In the genomic region with DNA sequence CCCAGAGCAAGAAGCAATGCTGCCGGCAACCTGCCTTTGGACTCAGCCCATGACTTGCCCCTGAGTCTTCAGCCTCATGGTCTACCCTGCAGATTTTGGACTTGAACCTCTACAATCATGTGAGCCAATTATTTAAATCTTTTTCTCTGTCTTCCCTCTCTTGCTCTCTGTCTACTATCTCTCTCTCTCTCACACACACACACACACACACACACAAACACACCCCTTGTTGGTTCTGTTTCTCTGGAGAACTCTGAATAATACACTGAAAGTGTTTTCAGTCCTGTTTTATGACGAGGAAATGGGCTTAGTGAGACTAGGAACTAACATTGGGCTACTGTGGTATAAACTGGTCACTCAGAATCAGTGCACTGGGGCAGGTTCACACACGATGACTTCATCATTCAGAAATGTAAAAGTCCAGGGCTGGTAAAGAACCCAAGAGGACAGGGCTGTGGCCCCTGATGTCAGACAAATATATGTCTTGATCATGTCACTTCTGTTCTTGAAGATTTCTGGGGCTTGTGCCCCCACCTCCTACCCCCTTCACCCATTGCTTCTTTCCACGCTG, we compare ENCODE assay signal across 12 cellular contexts.
DNase-seq lines count a peak whose midpoint lies in the region; ATAC-seq and TF ChIP-seq lines count a peak whose summit lies in the region.
"Had no signal": no experiment of that assay in that cellular context is flagged by ENCODE, and none has a peak within 500 bp of the region (broad histone marks: within the 10 kb centered on the region; RNA-seq: fewer than 3 reads in every experiment).

No MANE protein-coding gene starts in this region.

- H3K9me3 ChIP-seq in breast epithelium (no peaks in the 10 kb centered on the region), ascending aorta (no peaks in the 10 kb centered on the region)
- H3K9me3 ChIP-seq: spleen had no signal

- H3K27me3 Mint-ChIP-seq in MCF 10A (ENCODE audit: insufficient read depth, unreplicated experiment), result no peaks in the 10 kb centered on the region
- peaks cover 19% of the 10 kb centered on the region for H3K27me3 Mint-ChIP-seq in activated T-cell treated with anti-CD3 and anti-CD28 coated beads, Interleukin-2, amount 50 U/mL, for 72 hours (ENCODE audit: low read depth)

- H3K4me1 Mint-ChIP-seq in MCF 10A (ENCODE audit: insufficient read depth, unreplicated experiment), result peaks cover 16% of the 10 kb centered on the region
- no peaks in the 10 kb centered on the region for H3K4me1 Mint-ChIP-seq in activated T-cell treated with anti-CD3 and anti-CD28 coated beads, Interleukin-2, amount 50 U/mL, for 72 hours (ENCODE audit: low read depth)

- no peak overlapping the region for H3K27ac ChIP-seq in breast epithelium
- H3K27ac ChIP-seq in ascending aorta, result peak overlapping the region; percentile 73 to 80
- H3K27ac ChIP-seq: spleen had no signal

- TF ChIP-seq POLR2A in breast epithelium (IDR thresholded peaks at IDR 0.05), result no peak

- H3K27me3 ChIP-seq in breast epithelium, result no peaks in the 10 kb centered on the region
- H3K27me3 ChIP-seq in ascending aorta, result no peaks in the 10 kb centered on the region
- H3K27me3 ChIP-seq: spleen had no signal

- CTCF ChIA-PET in MCF 10A (lab: Yijun Ruan, JAX), result no interaction called here

- BruUV-seq in MCF 10A (replicated peaks; lab: Mats Ljungman, UMichigan), result no TSS peak

- H3K4me3 Mint-ChIP-seq in MCF 10A (ENCODE audit: unreplicated experiment), result no peak overlapping the region
- no peak overlapping the region for H3K4me3 Mint-ChIP-seq in activated T-cell treated with anti-CD3 and anti-CD28 coated beads, Interleukin-2, amount 50 U/mL, for 72 hours

- intact Hi-C loops in MCF 10A (cut with micrococcal nuclease), result no loop called here
- intact Hi-C loops in breast epithelium (cut with DNase I; ENCODE audit: low total_unique reads), result no loop called here
- intact Hi-C loops in ascending aorta (cut with DNase I), result loop anchor here (2.0 kb wide), 1 partner anchor 33 kb away; no protein-coding TSS in a partner anchor
- intact Hi-C loops in left colon (cut with DNase I, micrococcal nuclease), result no loop called here

- no peak for TF ChIP-seq CTCF in MCF 10A (IDR thresholded peaks at IDR 0.05; ENCODE audit: unreplicated experiment)
- TF ChIP-seq CTCF in breast epithelium (IDR thresholded peaks at IDR 0.05), result no peak
- TF ChIP-seq CTCF in ascending aorta (IDR thresholded peaks at IDR 0.05), result no peak

- peak; percentile 73 for ATAC-seq in left colon
- no peak for ATAC-seq in activated T-cell treated with anti-CD3 and anti-CD28 coated beads, Interleukin-2, amount 50 U/mL, for 72 hours (replicated peaks in 1 of 2)

- H3K9me3 Mint-ChIP-seq in MCF 10A (ENCODE audit: unreplicated experiment), result no peaks in the 10 kb centered on the region
- H3K9me3 Mint-ChIP-seq in activated T-cell treated with anti-CD3 and anti-CD28 coated beads, Interleukin-2, amount 50 U/mL, for 72 hours, result no peaks in the 10 kb centered on the region

- peak overlapping the region; percentile 40 for H3K27ac Mint-ChIP-seq in MCF 10A (ENCODE audit: low read depth, unreplicated experiment)
- H3K27ac Mint-ChIP-seq in activated T-cell treated with anti-CD3 and anti-CD28 coated beads, Interleukin-2, amount 50 U/mL, for 72 hours, result no peak overlapping the region

- DNase-seq in MCF 10A (ENCODE audit: unreplicated experiment), result peak; percentile 48
- DNase-seq in breast epithelium (ENCODE audit: low spot score in 2 of 2), result no peak
- DNase-seq in ascending aorta (ENCODE audit: low spot score in 2 of 2), result no peak
- no peak for DNase-seq in left colon
- no peak for DNase-seq in activated T-cell treated with anti-CD3 and anti-CD28 coated beads, Interleukin-2, amount 50 U/mL, for 72 hours
- DNase-seq in NCI-H1694 (lab: John Stamatoyannopoulos, UW), result no peak
- DNase-seq in NCI-H2107 treated with DMSO at 0.1 percent for 48 hours (lab: John Stamatoyannopoulos, UW; ENCODE audit: unreplicated experiment), result no peak
- DNase-seq in HuH-7.5 (ENCODE audit: low spot score), result no peak
- DNase-seq: anterior cingulate cortex, KBM-7, NCI-H524, spleen had no signal

- POLR2A ChIA-PET in MCF 10A (lab: Yijun Ruan, JAX), result interaction anchor here (0.6 kb wide), 1 partner anchor 13 kb away, joined by 3 read pairs; no protein-coding TSS in a partner anchor

- H3K4me1 ChIP-seq in breast epithelium, result no peaks in the 10 kb centered on the region
- peaks cover 9 to 34% of the 10 kb centered on the region in 2 donors for H3K4me1 ChIP-seq in ascending aorta
- H3K4me1 ChIP-seq: spleen had no signal

- no peaks in the 10 kb centered on the region for H3K36me3 Mint-ChIP-seq in MCF 10A (ENCODE audit: insufficient read depth, unreplicated experiment)
- H3K36me3 Mint-ChIP-seq in activated T-cell treated with anti-CD3 and anti-CD28 coated beads, Interleukin-2, amount 50 U/mL, for 72 hours (ENCODE audit: insufficient read depth in 2 of 2), result no peaks in the 10 kb centered on the region

- H3K36me3 ChIP-seq in breast epithelium, result no peaks in the 10 kb centered on the region
- no peaks in the 10 kb centered on the region for H3K36me3 ChIP-seq in ascending aorta
- H3K36me3 ChIP-seq: spleen had no signal

- H3K4me3 ChIP-seq in breast epithelium, result no peak overlapping the region
- H3K4me3 ChIP-seq in ascending aorta, result no peak overlapping the region
- H3K4me3 ChIP-seq: spleen had no signal

Comparison
In these comparisons a context has a peak if more than half of its experiments do, and no peak if none do; other contexts are left out.
1. H3K27ac ChIP-seq: peak in ascending aorta (2 of 2); none in breast epithelium (0 of 2).